15 cellular contexts compared by ENCODE assay signal in the genomic region with DNA sequence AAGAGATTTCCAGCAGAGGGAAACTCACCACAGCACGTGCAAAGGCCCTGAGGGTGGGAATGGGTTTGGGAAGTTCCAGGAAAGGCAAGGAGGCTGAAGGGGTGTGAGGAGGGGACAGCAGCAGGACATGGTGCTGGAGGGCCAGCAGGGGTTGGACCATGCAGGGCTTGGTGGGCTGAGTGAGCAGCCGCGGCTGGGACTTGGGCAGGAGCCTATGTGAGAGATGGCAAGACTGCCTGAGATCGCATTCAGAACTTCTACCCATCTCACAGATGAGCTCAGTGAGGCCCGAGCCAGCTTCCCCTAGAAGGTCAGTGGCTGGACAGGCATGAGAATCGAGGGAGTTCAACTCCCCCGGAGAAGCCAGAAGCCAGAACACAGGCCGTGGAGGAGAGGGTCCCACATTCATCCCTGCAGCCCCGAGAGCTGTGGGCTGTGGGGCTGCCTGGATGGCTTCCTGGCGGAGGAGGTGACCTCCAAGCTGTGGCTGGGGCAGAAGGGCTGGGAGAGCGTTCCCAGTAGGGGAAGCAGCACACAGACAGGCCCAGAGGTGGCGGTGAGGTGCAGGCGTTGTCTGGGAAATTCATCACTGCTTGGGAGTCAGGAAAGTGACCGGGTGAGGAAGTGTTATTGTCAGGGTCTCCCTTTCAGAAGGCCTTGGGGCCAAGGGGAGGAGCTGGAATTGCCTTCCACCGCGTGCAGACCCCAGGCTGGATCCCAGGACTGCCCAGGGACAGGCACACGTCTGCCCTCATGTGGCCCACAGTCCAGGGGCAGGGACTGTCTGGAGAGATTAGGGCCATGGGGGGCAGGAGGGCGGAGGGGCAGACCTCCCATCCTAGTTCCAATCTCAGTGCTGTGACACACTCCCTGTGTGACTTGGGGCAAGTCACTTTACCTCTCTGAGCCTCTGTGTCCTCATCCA.
A peak's percentile ranks its signal among the peaks of the same experiment; 100 is the strongest.
DNase-seq lines count a peak whose midpoint lies in the region; ATAC-seq, FAIRE-seq and TF ChIP-seq lines count a peak whose summit lies in the region.
"Had no signal": no experiment of that assay in that cellular context is flagged by ENCODE, and none has a peak within 500 bp of the region (broad histone marks: within the 10 kb centered on the region; RNA-seq: fewer than 3 reads in every experiment).

No MANE protein-coding gene starts in this region.

- POLR2A ChIA-PET in A549 (lab: Yijun Ruan, JAX), result no interaction called here
- POLR2A ChIA-PET in IMR-90 (lab: Charles Lee; ENCODE audit: unreplicated experiment), result no interaction called here
- POLR2A ChIA-PET in CD4-positive, alpha-beta memory T cell (lab: Charles Lee; ENCODE audit: partially characterized antibody), result interaction anchor here (0.6 kb wide), 1 partner anchor 94 kb away, joined by 3 read pairs; no protein-coding TSS in a partner anchor

- H3K27me3 ChIP-seq in IMR-90 (ENCODE audit: control insufficient read depth, insufficient read depth, low read length), result no peaks in the 10 kb centered on the region
- H3K27me3 ChIP-seq in endodermal cell (ENCODE audit: control insufficient read depth, insufficient read depth, low read length, poor library complexity, severe bottlenecking), result no peaks in the 10 kb centered on the region
- H3K27me3 ChIP-seq in testis, result no peaks in the 10 kb centered on the region
- H3K27me3 ChIP-seq in CD4-positive, alpha-beta memory T cell (ENCODE audit: insufficient read depth, low read length), result no peaks in the 10 kb centered on the region

- intact Hi-C loops in IMR-90 (cut with micrococcal nuclease), result loop anchor here (5.0 kb wide), 1 partner anchor 102 kb away; a partner anchor contains a TSS
- intact Hi-C loops in testis (cut with DNase I; ENCODE audit: low total_unique reads), result no loop called here
- intact Hi-C loops in CD4-positive, alpha-beta memory T cell (cut with micrococcal nuclease), result no loop called here

- TF ChIP-seq RAD21 in A549 (conservative IDR thresholded peaks at IDR 0.05 in 1 of 2, IDR thresholded peaks at IDR 0.05 in 1 of 2) (peak; percentile 48 to 56; a peak in 3 of 5 replicates), IMR-90 (IDR thresholded peaks at IDR 0.05; ENCODE audit: low read length) (no peak)

- H3K18ac ChIP-seq in IMR-90 (ENCODE audit: low read depth, low read length), result peak overlapping the region; percentile 39; the same call in 1 of the 2 replicates

- peak overlapping the region; percentile 5 to 73; a peak in 3 of 4 replicates for H4K8ac ChIP-seq in IMR-90 (ENCODE audit: low read depth in 2 of 2, low read length in 2 of 2)

- H3K4me1 Mint-ChIP-seq in endodermal cell (no peaks in the 10 kb centered on the region), progenitor cell of endocrine pancreas (ENCODE audit: low read depth) (no peaks in the 10 kb centered on the region)
- peaks cover 7 to 17% (median 9%) of the 10 kb centered on the region in 4 donors for H3K4me1 Mint-ChIP-seq in CD4-positive, alpha-beta memory T cell
- H3K4me1 Mint-ChIP-seq in activated T-cell treated with anti-CD3 and anti-CD28 coated beads, Interleukin-2, amount 50 U/mL, for 4 hours (ENCODE audit: low read depth), result peaks cover 8% of the 10 kb centered on the region

- H3K27ac Mint-ChIP-seq in endodermal cell, result no peak overlapping the region
- H3K27ac Mint-ChIP-seq in progenitor cell of endocrine pancreas, result peak overlapping the region; percentile 39
- peak overlapping the region in 1 of 7 donors; percentile 32 for H3K27ac Mint-ChIP-seq in CD4-positive, alpha-beta memory T cell

- H3K4me3 ChIP-seq in A549 (no peak overlapping the region), IMR-90 (ENCODE audit: insufficient read depth, low read depth, low read length) (no peak overlapping the region), endodermal cell (ENCODE audit: low read length) (no peak overlapping the region), testis (no peak overlapping the region)
- no peak overlapping the region for H3K4me3 ChIP-seq in CD4-positive, alpha-beta memory T cell (ENCODE audit: low read length in 2 of 2)
- H3K4me3 ChIP-seq: SK-N-MC had no signal

- no peak for TF ChIP-seq EP300 in A549 (IDR thresholded peaks at IDR 0.05)

- FAIRE-seq in A549 (lab: Jason Lieb, UNC), result no peak
- FAIRE-seq: colon, frontal cortex, G401.6 had no signal

- H3K79me1 ChIP-seq in IMR-90 (ENCODE audit: low read depth in 1 of 2, low read length in 2 of 2), result peaks cover 0 to 22% of the 10 kb centered on the region in 2 experiments; a peak in 3 of 4 replicates

- H4K5ac ChIP-seq in IMR-90 (ENCODE audit: low read depth, low read length), result peak overlapping the region; percentile 48

- peak overlapping the region; percentile 96; the same call in 2 of the 3 replicates for H2BK15ac ChIP-seq in IMR-90 (ENCODE audit: low read depth, low read length)

- H3K9me3 ChIP-seq in A549 (0 out of 3 replicates have a peak, but pooled peaks cover 2% of the 10 kb centered on the region), IMR-90 (ENCODE audit: control insufficient read depth, insufficient read depth, low read length) (no peaks in the 10 kb centered on the region), endodermal cell (ENCODE audit: control insufficient read depth, low read length) (no peaks in the 10 kb centered on the region), testis (no peaks in the 10 kb centered on the region)
- H3K9me3 ChIP-seq in CD4-positive, alpha-beta memory T cell (ENCODE audit: control insufficient read depth in 1 of 2, low read length in 2 of 2), result no peaks in the 10 kb centered on the region

- peak overlapping the region; percentile 96 for H3K27ac ChIP-seq in A549
- H3K27ac ChIP-seq in IMR-90 (ENCODE audit: insufficient read depth, low read length), result peak overlapping the region; percentile 90; the same call in 1 of the 2 replicates
- H3K27ac ChIP-seq in endodermal cell (ENCODE audit: low read depth, low read length), result no peak overlapping the region
- H3K27ac ChIP-seq in testis, result peak overlapping the region in 1 of 2 donors; percentile 58
- H3K27ac ChIP-seq in CD4-positive, alpha-beta memory T cell (ENCODE audit: low read depth, low read length), result no peak overlapping the region
- H3K27ac ChIP-seq: SK-N-MC had no signal

- CTCF ChIA-PET in A549 (lab: Yijun Ruan, JAX) (interaction anchor here (0.9 to 2.3 kb wide), 5 partner anchors 10 to 26 kb away, joined by 3 to 14 read pairs (median 6); no protein-coding TSS in a partner anchor), IMR-90 (lab: Yijun Ruan, JAX) (no interaction called here)
- CTCF ChIA-PET in CD4-positive, alpha-beta memory T cell (lab: Charles Lee; ENCODE audit: partially characterized antibody), result no interaction called here

- H3K4me2 ChIP-seq in A549 (no peak overlapping the region), IMR-90 (ENCODE audit: low read depth, low read length) (no peak overlapping the region)

- dilution Hi-C loops in IMR-90 (cut with HindIII; ENCODE audit: low sequenced_read_pairs, unreplicated experiment), result no loop called here

- H3K9ac ChIP-seq in IMR-90 (ENCODE audit: low read depth, low read length) (no peak overlapping the region), endodermal cell (ENCODE audit: extremely low read depth, low read length, poor library complexity, severe bottlenecking) (no peak overlapping the region)

- H3K36me3 ChIP-seq in IMR-90 (ENCODE audit: control insufficient read depth, insufficient read depth, low read length) (no peaks in the 10 kb centered on the region), endodermal cell (ENCODE audit: control insufficient read depth, insufficient read depth, low read length) (no peaks in the 10 kb centered on the region), testis (ENCODE audit: low read depth, missing control alignments) (no peaks in the 10 kb centered on the region)
- H3K36me3 ChIP-seq in CD4-positive, alpha-beta memory T cell (ENCODE audit: insufficient read depth, low read length), result no peaks in the 10 kb centered on the region

- 88% methylated on average over 16 of the region's 18 CpGs for WGBS in A549 (ENCODE audit: missing lambda C conversion rate)
- 96% methylated on average over 4 of the region's 18 CpGs; no CpG with 5 or more reads in 1 of the 2 experiments for WGBS in IMR-90 (ENCODE audit: extremely low coverage in 2 of 2, insufficient read length in 1 of 2), 2 experiments
- 83 to 92% methylated on average over 6 to 18 of the region's 18 CpGs for WGBS in endodermal cell (ENCODE audit: insufficient coverage in 1 of 2, insufficient read length in 1 of 2), 2 experiments
- WGBS in testis, 2 donors, result 87 to 93% methylated on average over 12 to 18 of the region's 18 CpGs

- TF ChIP-seq CTCF in A549 (IDR thresholded peaks at IDR 0.05), result no peak
- no peak for TF ChIP-seq CTCF in IMR-90 (conservative IDR thresholded peaks at IDR 0.05; ENCODE audit: low read depth, low read length)
- TF ChIP-seq CTCF in endodermal cell (conservative IDR thresholded peaks at IDR 0.05), result peak; percentile 43
- no peak for TF ChIP-seq CTCF in progenitor cell of endocrine pancreas (IDR thresholded peaks at IDR 0.05; ENCODE audit: unreplicated experiment)
- no peak for TF ChIP-seq CTCF in testis (IDR thresholded peaks at IDR 0.05)

- H3K56ac ChIP-seq in IMR-90 (ENCODE audit: extremely low read depth, insufficient read depth, low read length), result no peak overlapping the region

- no peak overlapping the region for H3K4me3 Mint-ChIP-seq in endodermal cell
- no peak overlapping the region for H3K4me3 Mint-ChIP-seq in progenitor cell of endocrine pancreas (ENCODE audit: low read depth)
- no peak overlapping the region for H3K4me3 Mint-ChIP-seq in CD4-positive, alpha-beta memory T cell
- H3K4me3 Mint-ChIP-seq in activated T-cell treated with anti-CD3 and anti-CD28 coated beads, Interleukin-2, amount 50 U/mL, for 4 hours, result no peak overlapping the region
- H3K4me3 Mint-ChIP-seq: activated T-helper 1 cell treated with anti-CD3 and anti-CD28 coated beads, Interleukin-12 subunit alpha, Interleukin-12 subunit beta, Interleukin-2, Interleukin-4 antibody, amounts not matched to agents 30 ng/mL and 10 ng/mL and 1 ng/mL, durations not matched to agents 14 hours and 24 hours and 36 hours had no signal

- H3K27me3 Mint-ChIP-seq in endodermal cell (ENCODE audit: insufficient read depth) (no peaks in the 10 kb centered on the region), progenitor cell of endocrine pancreas (peaks cover 3% of the 10 kb centered on the region)
- peaks cover 0 to 6% of the 10 kb centered on the region in 2 donors for H3K27me3 Mint-ChIP-seq in CD4-positive, alpha-beta memory T cell
- peaks cover 6% of the 10 kb centered on the region for H3K27me3 Mint-ChIP-seq in activated T-cell treated with anti-CD3 and anti-CD28 coated beads, Interleukin-2, amount 50 U/mL, for 4 hours (ENCODE audit: low read depth)

- no peak for TF ChIP-seq POLR2A in A549 (IDR thresholded peaks at IDR 0.05; ENCODE audit: low read length)
- TF ChIP-seq POLR2A in IMR-90 (IDR thresholded peaks at IDR 0.05; ENCODE audit: low read depth, low read length), result no peak
- no peak for TF ChIP-seq POLR2A in testis (IDR thresholded peaks at IDR 0.05)

- H4K91ac ChIP-seq in IMR-90 (ENCODE audit: insufficient read depth, low read depth, low read length), result peak overlapping the region; percentile 99

- H3K9me1 ChIP-seq in IMR-90 (ENCODE audit: insufficient read depth, low read length), result peaks cover 19% of the 10 kb centered on the region

- H2AFZ ChIP-seq in IMR-90 (replicated peaks; ENCODE audit: low read length, poor library complexity), result peak overlapping the region; percentile 43

- peak overlapping the region; percentile 100 for H2AK5ac ChIP-seq in IMR-90 (ENCODE audit: low read depth, low read length)

- no peak overlapping the region for H3K23ac ChIP-seq in IMR-90 (ENCODE audit: low read depth, low read length)

- peak overlapping the region; percentile 57 for H2BK5ac ChIP-seq in IMR-90 (ENCODE audit: low read depth, low read length, poor library complexity, severe bottlenecking)

- H3K36me3 Mint-ChIP-seq in endodermal cell (ENCODE audit: low read depth) (no peaks in the 10 kb centered on the region), progenitor cell of endocrine pancreas (ENCODE audit: insufficient read depth) (no peaks in the 10 kb centered on the region)
- H3K36me3 Mint-ChIP-seq in CD4-positive, alpha-beta memory T cell, result no peaks in the 10 kb centered on the region
- no peaks in the 10 kb centered on the region for H3K36me3 Mint-ChIP-seq in activated T-cell treated with anti-CD3 and anti-CD28 coated beads, Interleukin-2, amount 50 U/mL, for 4 hours (ENCODE audit: insufficient read depth)

- DNase-seq in A549 (ENCODE audit: low read depth in 1 of 2, low spot score in 1 of 2), result peak in 1 of 2 experiments; percentile 57
- DNase-seq in IMR-90, result no peak
- peak; percentile 72 for DNase-seq in endodermal cell
- no peak for DNase-seq in progenitor cell of endocrine pancreas (ENCODE audit: low spot score, unreplicated experiment)
- DNase-seq in testis, result no peak
- no peak for DNase-seq in CD4-positive, alpha-beta memory T cell
- no peak for DNase-seq in MV-4-11 (lab: John Stamatoyannopoulos, UW)
- no peak for DNase-seq in activated T-cell treated with anti-CD3 and anti-CD28 coated beads, Interleukin-2, amount 50 U/mL, for 4 hours
- DNase-seq: AML-193 had no signal

- H2BK120ac ChIP-seq in IMR-90 (ENCODE audit: low read depth, low read length), result peak overlapping the region; percentile 91

- H2BK20ac ChIP-seq in IMR-90 (ENCODE audit: low read depth, low read length), result peak overlapping the region; percentile 95

- peak overlapping the region; percentile 75 for H2AK9ac ChIP-seq in IMR-90 (replicated peaks; ENCODE audit: low read depth, low read length, poor library complexity)

- ATAC-seq in A549 (peak in 1 of 2 experiments; percentile 33; a peak in 3 of 6 replicates), IMR-90 (ENCODE audit: low read depth) (no peak)
- no peak for ATAC-seq in activated T-cell treated with anti-CD3 and anti-CD28 coated beads, Interleukin-2, amount 50 U/mL, for 4 hours
- ATAC-seq: activated CD4-positive, CD25-positive, alpha-beta regulatory T cell treated with anti-CD3 and anti-CD28 coated beads, Interleukin-2, amount 50 U/mL, for 24 hours had no signal

- peak overlapping the region; percentile 68; the same call in 1 of the 2 replicates for H3K14ac ChIP-seq in IMR-90 (replicated peaks; ENCODE audit: low read depth, low read length)

- H4K20me1 ChIP-seq in IMR-90 (ENCODE audit: insufficient read depth, low read length), result no peaks in the 10 kb centered on the region

- no TSS peak for BruUV-seq in IMR-90 (replicated peaks; lab: Mats Ljungman, UMichigan)

- H3K4me1 ChIP-seq in A549 (peaks cover 72% of the 10 kb centered on the region), IMR-90 (ENCODE audit: control insufficient read depth, insufficient read depth, low read length) (peaks cover 25% of the 10 kb centered on the region), endodermal cell (ENCODE audit: control insufficient read depth, insufficient read depth, low read length) (no peaks in the 10 kb centered on the region), testis (peaks cover 19% of the 10 kb centered on the region)
- H3K4me1 ChIP-seq in CD4-positive, alpha-beta memory T cell (ENCODE audit: insufficient read depth, low read length), result peaks cover 8% of the 10 kb centered on the region

- H3K9me3 Mint-ChIP-seq in endodermal cell (no peaks in the 10 kb centered on the region), progenitor cell of endocrine pancreas (ENCODE audit: low read depth) (no peaks in the 10 kb centered on the region)
- no peaks in the 10 kb centered on the region for H3K9me3 Mint-ChIP-seq in CD4-positive, alpha-beta memory T cell
- no peaks in the 10 kb centered on the region for H3K9me3 Mint-ChIP-seq in activated T-cell treated with anti-CD3 and anti-CD28 coated beads, Interleukin-2, amount 50 U/mL, for 4 hours
- H3K9me3 Mint-ChIP-seq: activated T-helper 1 cell treated with anti-CD3 and anti-CD28 coated beads, Interleukin-12 subunit alpha, Interleukin-12 subunit beta, Interleukin-2, Interleukin-4 antibody, amounts not matched to agents 30 ng/mL and 10 ng/mL and 1 ng/mL, durations not matched to agents 14 hours and 24 hours and 36 hours had no signal

- in situ Hi-C loops in IMR-90 (cut with MboI; ENCODE audit: low sequenced_read_pairs), result no loop called here

- H3K4ac ChIP-seq in IMR-90 (ENCODE audit: low read depth, low read length), result peak overlapping the region; percentile 100

Comparison
In these comparisons a context has a peak if more than half of its experiments do, and no peak if none do; other contexts are left out.
1. H3K27ac ChIP-seq: peak in A549 (2 of 2) and IMR-90 (single experiment); none in endodermal cell (single experiment) and CD4-positive, alpha-beta memory T cell (single experiment).